Comparison of ENCODE assay signal across 7 cellular contexts in the genomic region with DNA sequence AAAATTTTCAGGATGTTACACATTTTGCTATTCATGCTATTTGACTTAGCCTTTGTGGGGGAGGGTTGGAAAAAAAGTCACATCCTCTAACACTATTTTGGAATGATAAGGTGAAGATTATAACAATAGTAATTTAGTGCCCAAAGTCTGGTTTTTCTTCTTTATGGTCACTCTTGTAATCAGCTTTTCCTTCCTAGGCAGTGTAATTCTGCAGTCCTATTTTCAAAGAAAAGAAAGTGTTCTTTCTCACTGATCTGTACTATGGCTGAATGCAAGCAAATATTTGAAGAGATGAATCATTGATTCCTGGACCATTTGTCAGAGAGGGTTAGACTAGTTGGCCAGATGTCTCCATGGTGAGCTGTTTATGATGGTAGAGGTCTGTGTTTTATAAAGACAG. TPM values are rescaled to one million over a fixed set of nuclear protein-coding genes. Genes with fewer than 3 reads are reported as not detected.
DNase-seq lines count a peak whose midpoint lies in the region; ATAC-seq lines count a peak whose summit lies in the region.

No MANE protein-coding gene starts in this region.

- no peaks in the 10 kb centered on the region for H3K9me3 Mint-ChIP-seq in natural killer cell treated with Interleukin-12 subunit alpha and Interleukin-12 subunit beta and Interleukin-15 and Interleukin-18, amount 100 ng/mL, for 72 hours

- in situ Hi-C loops in G401 (cut with HindIII; ENCODE audit: low sequenced_read_pairs) = no loop called here

- H3K36me3 Mint-ChIP-seq in natural killer cell treated with Interleukin-12 subunit alpha and Interleukin-12 subunit beta and Interleukin-15 and Interleukin-18, amount 100 ng/mL, for 72 hours = no peaks in the 10 kb centered on the region

- no peak overlapping the region for H3K4me3 Mint-ChIP-seq in natural killer cell treated with Interleukin-12 subunit alpha and Interleukin-12 subunit beta and Interleukin-15 and Interleukin-18, amount 100 ng/mL, for 72 hours

- ATAC-seq in natural killer cell treated with Interleukin-12 subunit alpha and Interleukin-12 subunit beta and Interleukin-15 and Interleukin-18, amount 100 ng/mL, for 72 hours = no peak

- no peaks in the 10 kb centered on the region for H3K27me3 Mint-ChIP-seq in natural killer cell treated with Interleukin-12 subunit alpha and Interleukin-12 subunit beta and Interleukin-15 and Interleukin-18, amount 100 ng/mL, for 72 hours

- DNase-seq in HCEC 1CT (peak; percentile 96), RPMI7951 (ENCODE audit: low read depth) (peak; percentile 87), fibroblast of peridontal ligament (ENCODE audit: extremely low read depth) (peak; percentile 94), skeletal muscle cell (ENCODE audit: low read depth) (peak; percentile 75), G401 (ENCODE audit: low spot score) (no peak), ecto neural progenitor cell (ENCODE audit: low spot score) (no peak)
- no peak for DNase-seq in natural killer cell treated with Interleukin-12 subunit alpha and Interleukin-12 subunit beta and Interleukin-15 and Interleukin-18, amount 100 ng/mL, for 72 hours (ENCODE audit: low spot score)

- peaks cover 20 to 22% of the 10 kb centered on the region in 2 donors for H3K4me1 Mint-ChIP-seq in natural killer cell treated with Interleukin-12 subunit alpha and Interleukin-12 subunit beta and Interleukin-15 and Interleukin-18, amount 100 ng/mL, for 72 hours (ENCODE audit: low read depth in 2 of 2)

- no peak overlapping the region for H3K4me3 ChIP-seq in skeletal muscle cell (ENCODE audit: low read depth, low read length)

- H3K27ac Mint-ChIP-seq in natural killer cell treated with Interleukin-12 subunit alpha and Interleukin-12 subunit beta and Interleukin-15 and Interleukin-18, amount 100 ng/mL, for 72 hours = no peak overlapping the region

RNA-seq across cellular contexts. Expression of a gene that starts 8.4 kb away (rescaled TPM):
- 41.5 and 42.0 TPM in 2 replicates for total RNA-seq in RPMI7951 (2014; rRNA removed; shearing (Covaris generic))
- total RNA-seq in G401 (2014; rRNA removed; shearing (Covaris generic)) = 30.8 and 36.2 TPM in 2 replicates
- total RNA-seq in natural killer cell treated with Interleukin-12 subunit alpha and Interleukin-12 subunit beta and Interleukin-15 and Interleukin-18, amount 100 ng/mL, for 72 hours = 10 to 100 TPM; 36.4 to 43.6 TPM

RNA-seq across cellular contexts. Expression of a gene that starts 8.7 kb away (rescaled TPM):
- total RNA-seq in RPMI7951 (2014; rRNA removed; shearing (Covaris generic)) = 88.5 and 119 TPM in 2 replicates
- 46.6 and 66.3 TPM in 2 replicates for total RNA-seq in G401 (2014; rRNA removed; shearing (Covaris generic))
- total RNA-seq in natural killer cell treated with Interleukin-12 subunit alpha and Interleukin-12 subunit beta and Interleukin-15 and Interleukin-18, amount 100 ng/mL, for 72 hours = 100 to 1,000 TPM; 117 to 121 TPM

RNA-seq across cellular contexts. Expression of a gene that starts 50.5 kb away (rescaled TPM):
- 120 and 134 TPM in 2 replicates for total RNA-seq in RPMI7951 (2014; rRNA removed; shearing (Covaris generic))
- 79.4 and 98.0 TPM in 2 replicates for total RNA-seq in G401 (2014; rRNA removed; shearing (Covaris generic))
- total RNA-seq in natural killer cell treated with Interleukin-12 subunit alpha and Interleukin-12 subunit beta and Interleukin-15 and Interleukin-18, amount 100 ng/mL, for 72 hours = 10 to 100 TPM; 28.3 to 32.3 TPM

Comparison
In these comparisons a context has a peak if more than half of its experiments do, and no peak if none do; other contexts are left out.
1. DNase-seq: peak in HCEC 1CT (single experiment), RPMI7951 (single experiment), fibroblast of peridontal ligament (single experiment) and skeletal muscle cell (single experiment); none in G401 (single experiment), natural killer cell treated with Interleukin-12 subunit alpha and Interleukin-12 subunit beta and Interleukin-15 and Interleukin-18, amount 100 ng/mL, for 72 hours (single experiment) and ecto neural progenitor cell (single experiment).